Comparison of ENCODE assay signal across 7 cellular contexts in genomic region chr2:148509703-148510036, GRCh38.
DNase-seq lines count a peak whose midpoint lies in the region; ATAC-seq, FAIRE-seq and TF ChIP-seq lines count a peak whose summit lies in the region.

No MANE protein-coding gene starts in this region.

- H3K4me3 ChIP-seq in K562 = no peak overlapping the region
- H3K4me3 ChIP-seq in neural progenitor cell = no peak overlapping the region

- 0% methylated on average over 6 of the region's 7 CpGs for WGBS in K562 (ENCODE audit: insufficient coverage, low coverage, missing lambda C conversion rate)

- H3K27me3 ChIP-seq in K562 (ENCODE audit: control insufficient read depth in 2 of 2, insufficient read depth in 2 of 2, low read length in 2 of 2) (peaks cover 0 to 4% of the 10 kb centered on the region in 2 experiments; a peak in 1 of 5 replicates), neural progenitor cell (no peaks in the 10 kb centered on the region)

- no TSS peak for BruUV-seq in K562 (replicated peaks; lab: Mats Ljungman, UMichigan)

- no peaks in the 10 kb centered on the region for H3K9me3 Mint-ChIP-seq in neural progenitor cell

- no peak for TF ChIP-seq POLR2A in K562 (conservative IDR thresholded peaks at IDR 0.05)

- DNase-seq in HS-27A (ENCODE audit: low read depth) (peak; percentile 2), K562 (ENCODE audit: extremely low read depth in 1 of 4, low spot score in 3 of 4) (no peak), neural progenitor cell (ENCODE audit: low spot score) (no peak), GDM1 (lab: John Stamatoyannopoulos, UW) (no peak), DMS153 treated with DMSO at 0.1 percent for 48 hours (lab: John Stamatoyannopoulos, UW; ENCODE audit: unreplicated experiment) (no peak), NCI-H1417 (lab: John Stamatoyannopoulos, UW) (no peak)

- H3K79me2 ChIP-seq in K562 (ENCODE audit: control insufficient read depth, insufficient read depth, low read length) (no peaks in the 10 kb centered on the region), neural progenitor cell (ENCODE audit: low read depth) (no peaks in the 10 kb centered on the region)

- CTCF ChIA-PET in K562 (lab: Yijun Ruan, JAX; ENCODE audit: low intra/inter-chr PET ratio) = interaction anchor here (0.6 to 2.9 kb wide), 4 partner anchors 520 to 573 kb away, joined by 3 to 16 read pairs (median 4); no protein-coding TSS in a partner anchor

- no peak overlapping the region; a peak in 1 of 4 replicates for H3K9ac ChIP-seq in K562 (ENCODE audit: insufficient read depth in 1 of 2, low read depth in 2 of 2, low read length in 2 of 2)
- H3K9ac ChIP-seq in neural progenitor cell = no peak overlapping the region

- FAIRE-seq in G401.6 (lab: Jason Lieb, UNC) (peak; percentile 56), K562 (lab: Jason Lieb, UNC) (no peak)

- peaks cover 2% of the 10 kb centered on the region for H3K27me3 Mint-ChIP-seq in neural progenitor cell (ENCODE audit: insufficient read depth, low read depth)

- peak overlapping the region; percentile 85 for H2AFZ ChIP-seq in K562 (ENCODE audit: low read depth, low read length)
- peak overlapping the region; percentile 63 for H2AFZ ChIP-seq in neural progenitor cell (replicated peaks)

- H3K9me1 ChIP-seq in K562 (ENCODE audit: control insufficient read depth, insufficient read depth, low read length) = no peaks in the 10 kb centered on the region

- H3K27ac Mint-ChIP-seq in neural progenitor cell = no peak overlapping the region

- H3K4me1 ChIP-seq in K562 (replicated peaks in 1 of 2; ENCODE audit: control insufficient read depth in 2 of 2, insufficient read depth in 2 of 2, low read length in 2 of 2) = peaks cover 0 to 5% of the 10 kb centered on the region in 2 experiments; a peak in 1 of 5 replicates
- peaks cover 2% of the 10 kb centered on the region for H3K4me1 ChIP-seq in neural progenitor cell

- no peaks in the 10 kb centered on the region for H3K36me3 Mint-ChIP-seq in neural progenitor cell

- in situ Hi-C loops in K562 (cut with MboI) = loop anchor here (10.0 kb wide), 1 partner anchor 575 kb away; no protein-coding TSS in a partner anchor

- TF ChIP-seq CTCF in K562 (IDR thresholded peaks at IDR 0.05 in 2 of 3, conservative IDR thresholded peaks at IDR 0.05 in 1 of 3; ENCODE audit: insufficient read depth in 2 of 3, low read depth in 1 of 3, low read length in 3 of 3) = no peak
- no peak for TF ChIP-seq CTCF in neural progenitor cell (IDR thresholded peaks at IDR 0.05)

- TF ChIP-seq EP300 in K562 (IDR thresholded peaks at IDR 0.05; ENCODE audit: low read length) = no peak

- POLR2A ChIA-PET in K562 (lab: Yijun Ruan, JAX) = interaction anchor here (0.6 to 1.9 kb wide), 4 partner anchors 12 to 489 kb away, joined by 4 to 8 read pairs (median 4); partner anchors contain the start of genes MBD5 and ORC4

- H3F3A ChIP-seq in neural progenitor cell (ENCODE audit: low read depth) = no peaks in the 10 kb centered on the region

- no peak overlapping the region for H3K4me3 Mint-ChIP-seq in neural progenitor cell

- no peaks in the 10 kb centered on the region for H3K9me3 ChIP-seq in K562 (replicated peaks; ENCODE audit: control insufficient read depth, insufficient read depth, low read depth, low read length)
- H3K9me3 ChIP-seq in neural progenitor cell (ENCODE audit: low read depth) = no peaks in the 10 kb centered on the region

- no peaks in the 10 kb centered on the region for H4K20me1 ChIP-seq in K562 (replicated peaks; ENCODE audit: control insufficient read depth, insufficient read depth, low read length)
- H4K20me1 ChIP-seq in neural progenitor cell (ENCODE audit: low read depth) = no peaks in the 10 kb centered on the region

- ATAC-seq in K562 = no peak

- H3K4me2 ChIP-seq in K562 (ENCODE audit: insufficient read depth, low read length) (peak overlapping the region; percentile 75; the same call in 1 of the 2 replicates), neural progenitor cell (no peak overlapping the region)

- TF ChIP-seq RAD21 in K562 (CRISPR knock-in tag; conservative IDR thresholded peaks at IDR 0.05 in 1 of 2, IDR thresholded peaks at IDR 0.05 in 1 of 2) = no peak

- H3K27ac ChIP-seq in K562 (ENCODE audit: extremely low read depth, low read depth, low read length) (no peak overlapping the region), neural progenitor cell (no peak overlapping the region)

- H3K36me3 ChIP-seq in K562 (ENCODE audit: control insufficient read depth, insufficient read depth, low read length) = no peaks in the 10 kb centered on the region
- H3K36me3 ChIP-seq in neural progenitor cell = no peaks in the 10 kb centered on the region

- intact Hi-C loops in K562 (cut with micrococcal nuclease) = loop anchor here (1.0 to 5.0 kb wide), 3 partner anchors 307 to 572 kb away; no protein-coding TSS in a partner anchor

- peaks cover 8% of the 10 kb centered on the region for H3K4me1 Mint-ChIP-seq in neural progenitor cell

TF ChIP-seq in K562, 482 proteins besides CTCF, POLR2A, EP300 and RAD21:
- TF ChIP-seq GABPA (tag; conservative IDR thresholded peaks at IDR 0.05; ENCODE audit: low read depth) (no peak; the same call in 1 of the 2 replicates), GABPB1 (CRISPR knock-in tag; IDR thresholded peaks at IDR 0.05) (0 out of 2 replicates have a peak, but pooled peaks have one; percentile 12)
